ENCODE assay signal across 8 cellular contexts in the genomic region with DNA sequence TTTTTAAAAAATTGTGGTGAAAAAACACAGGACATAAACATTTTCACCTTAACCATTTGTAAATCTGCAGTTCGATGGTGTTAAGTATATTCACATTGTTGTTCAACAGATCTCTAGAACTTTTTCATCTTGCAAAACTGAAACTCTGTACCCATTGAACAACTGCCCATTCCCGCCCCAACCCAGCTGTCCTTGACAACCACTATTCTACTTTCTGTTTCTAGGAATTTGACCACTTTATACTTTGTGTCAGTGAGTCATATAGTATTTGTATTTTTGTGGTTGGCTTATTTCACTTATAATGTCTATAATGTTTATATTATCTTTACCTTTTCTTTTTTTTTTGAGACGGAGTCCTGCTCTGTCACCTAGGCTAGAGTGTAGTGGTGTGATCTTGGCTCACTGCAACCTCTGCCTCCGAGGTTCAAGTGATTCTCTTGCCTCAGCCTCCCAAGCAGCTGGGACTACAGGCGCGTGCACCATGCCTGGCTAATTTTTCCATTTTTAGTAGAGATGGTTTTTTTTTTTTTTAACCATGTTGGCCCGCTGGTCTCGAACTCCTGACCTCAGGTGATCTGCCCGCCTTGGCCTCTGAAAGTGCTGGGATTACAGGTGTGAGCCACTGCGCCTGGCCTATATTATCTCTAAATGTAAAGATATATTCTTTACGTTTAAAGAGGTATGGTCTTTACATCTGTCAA. TPM values are rescaled to one million over a fixed set of nuclear protein-coding genes. Genes with fewer than 3 reads are reported as not detected.
A peak's percentile ranks its signal among the peaks of the same experiment; 100 is the strongest.
DNase-seq lines count a peak whose midpoint lies in the region; ATAC-seq and TF ChIP-seq lines count a peak whose summit lies in the region.
"Not testable (repeated sequence)": the region's sequence is repeated elsewhere in the genome, so short reads cannot be mapped to it uniquely, and the experiment has no call there.

No MANE protein-coding gene starts in this region.

- H4K20me1 ChIP-seq in IMR-90 (ENCODE audit: insufficient read depth, low read length), result peaks cover 13% of the 10 kb centered on the region

- peaks cover 64% of the 10 kb centered on the region for H3K4me1 Mint-ChIP-seq in activated CD4-positive, alpha-beta T cell treated with anti-CD3 and anti-CD28 coated beads for 36 hours
- H3K4me1 Mint-ChIP-seq in activated naive CD8-positive, alpha-beta T cell treated with anti-CD3 and anti-CD28 coated beads for 36 hours, result peaks cover 79% of the 10 kb centered on the region
- H3K4me1 Mint-ChIP-seq in natural killer cell, result peaks cover 71 to 76% of the 10 kb centered on the region in 2 donors
- H3K4me1 Mint-ChIP-seq in stimulated activated naive CD8-positive, alpha-beta T cell treated with anti-CD3 and anti-CD28 coated beads, Interleukin-15, amount 100 ng/mL, for 72 hours, result peaks cover 82% of the 10 kb centered on the region

- H4K8ac ChIP-seq in IMR-90 (ENCODE audit: low read depth in 2 of 2, low read length in 2 of 2), result not testable (repeated sequence)

- H3K4me1 ChIP-seq in IMR-90 (ENCODE audit: control insufficient read depth, insufficient read depth, low read length), result not testable (repeated sequence)

- H3K27ac ChIP-seq in IMR-90 (ENCODE audit: insufficient read depth, low read length), result not testable (repeated sequence)

- H3K9me1 ChIP-seq in IMR-90 (ENCODE audit: insufficient read depth, low read length), result not testable (repeated sequence)

- H3K4me2 ChIP-seq in IMR-90 (ENCODE audit: low read depth, low read length), result not testable (repeated sequence)

- BruUV-seq in IMR-90 (replicated peaks; lab: Mats Ljungman, UMichigan), result not testable (repeated sequence)

- H3K14ac ChIP-seq in IMR-90 (replicated peaks; ENCODE audit: low read depth, low read length), result not testable (repeated sequence)

- not testable (repeated sequence) for TF ChIP-seq CTCF in IMR-90 (conservative IDR thresholded peaks at IDR 0.05; ENCODE audit: low read depth, low read length); fibroblast of mammary gland (conservative IDR thresholded peaks at IDR 0.05; ENCODE audit: control insufficient read depth, insufficient read depth, low read depth, low read length); natural killer cell (IDR thresholded peaks at IDR 0.05)

- not testable (repeated sequence) for H3K27me3 ChIP-seq in IMR-90 (ENCODE audit: control insufficient read depth, insufficient read depth, low read length)

- not testable (repeated sequence) for H2AK9ac ChIP-seq in IMR-90 (replicated peaks; ENCODE audit: low read depth, low read length, poor library complexity)

- not testable (repeated sequence) for H3K9me3 Mint-ChIP-seq in activated CD4-positive, alpha-beta T cell treated with anti-CD3 and anti-CD28 coated beads for 36 hours (ENCODE audit: low read depth); natural killer cell
- H3K9me3 Mint-ChIP-seq in activated naive CD8-positive, alpha-beta T cell treated with anti-CD3 and anti-CD28 coated beads for 36 hours, result peaks cover 24% of the 10 kb centered on the region
- H3K9me3 Mint-ChIP-seq in stimulated activated naive CD8-positive, alpha-beta T cell treated with anti-CD3 and anti-CD28 coated beads, Interleukin-15, amount 100 ng/mL, for 72 hours, result peaks cover 10 to 16% of the 10 kb centered on the region in 2 donors

- H2BK15ac ChIP-seq in IMR-90 (ENCODE audit: low read depth, low read length), result not testable (repeated sequence)

- H3K27me3 Mint-ChIP-seq in activated CD4-positive, alpha-beta T cell treated with anti-CD3 and anti-CD28 coated beads for 36 hours; activated naive CD8-positive, alpha-beta T cell treated with anti-CD3 and anti-CD28 coated beads for 36 hours; natural killer cell (ENCODE audit: low read depth in 2 of 2); stimulated activated naive CD8-positive, alpha-beta T cell treated with anti-CD3 and anti-CD28 coated beads, Interleukin-15, amount 100 ng/mL, for 72 hours: not testable (repeated sequence)

- H3K36me3 Mint-ChIP-seq in activated CD4-positive, alpha-beta T cell treated with anti-CD3 and anti-CD28 coated beads for 36 hours (ENCODE audit: low read depth), result peaks cover 80% of the 10 kb centered on the region
- peaks cover 88% of the 10 kb centered on the region for H3K36me3 Mint-ChIP-seq in activated naive CD8-positive, alpha-beta T cell treated with anti-CD3 and anti-CD28 coated beads for 36 hours
- H3K36me3 Mint-ChIP-seq in natural killer cell, result peaks cover 15% of the 10 kb centered on the region

- H2BK120ac ChIP-seq in IMR-90 (ENCODE audit: low read depth, low read length), result not testable (repeated sequence)

- H4K91ac ChIP-seq in IMR-90 (ENCODE audit: insufficient read depth, low read depth, low read length), result not testable (repeated sequence)

- intact Hi-C loops in IMR-90 (cut with micrococcal nuclease), result loop anchor here (2.0 kb wide), 1 partner anchor 17 kb away; no protein-coding TSS in a partner anchor
- intact Hi-C loops in activated CD4-positive, alpha-beta T cell treated with anti-CD3 and anti-CD28 coated beads for 36 hours (cut with DNase I, micrococcal nuclease), result loop anchor here (1.0 to 10.0 kb wide), 6 partner anchors 9 to 1493 kb away; partner anchors contain the start of genes BRAF (in 1 of the 2), PARP12 (in 1 of the 2), SLC37A3 (in 1 of the 2) and SSBP1 (in 1 of the 2)
- intact Hi-C loops in natural killer cell (cut with micrococcal nuclease), result loop anchor here (1.0 to 10.0 kb wide), 3 partner anchors 32 to 143 kb away; no protein-coding TSS in a partner anchor

- not testable (repeated sequence) for H3K56ac ChIP-seq in IMR-90 (ENCODE audit: extremely low read depth, insufficient read depth, low read length)

- H3K27ac Mint-ChIP-seq in activated CD4-positive, alpha-beta T cell treated with anti-CD3 and anti-CD28 coated beads for 36 hours, result peak overlapping the region; percentile 65
- H3K27ac Mint-ChIP-seq in activated naive CD8-positive, alpha-beta T cell treated with anti-CD3 and anti-CD28 coated beads for 36 hours, result peak overlapping the region; percentile 93
- peak overlapping the region; percentile 89 to 97 for H3K27ac Mint-ChIP-seq in natural killer cell
- peak overlapping the region; percentile 89 to 96 for H3K27ac Mint-ChIP-seq in stimulated activated naive CD8-positive, alpha-beta T cell treated with anti-CD3 and anti-CD28 coated beads, Interleukin-15, amount 100 ng/mL, for 72 hours

- TF ChIP-seq RAD21 in IMR-90 (IDR thresholded peaks at IDR 0.05; ENCODE audit: low read length), result not testable (repeated sequence)

- H3K36me3 ChIP-seq in IMR-90 (ENCODE audit: control insufficient read depth, insufficient read depth, low read length), result not testable (repeated sequence)

- peak; percentile 63 for ATAC-seq in GM18498 (IDR thresholded peaks at IDR 0.05; ENCODE audit: unreplicated experiment)
- peak; percentile 82 for ATAC-seq in IMR-90 (ENCODE audit: low read depth)
- peak; percentile 16 for ATAC-seq in activated CD4-positive, alpha-beta T cell treated with anti-CD3 and anti-CD28 coated beads for 36 hours
- ATAC-seq in natural killer cell, result peak; percentile 69 to 78 (median 75)
- ATAC-seq in stimulated activated naive CD8-positive, alpha-beta T cell treated with anti-CD3 and anti-CD28 coated beads, Interleukin-15, amount 100 ng/mL, for 72 hours, result peak; percentile 68

- not testable (repeated sequence) for H2BK5ac ChIP-seq in IMR-90 (ENCODE audit: low read depth, low read length, poor library complexity, severe bottlenecking)

- not testable (repeated sequence) for H3K9ac ChIP-seq in IMR-90 (ENCODE audit: low read depth, low read length)

- in situ Hi-C loops in IMR-90 (cut with MboI; ENCODE audit: low sequenced_read_pairs), result not testable (repeated sequence)

- H2BK20ac ChIP-seq in IMR-90 (ENCODE audit: low read depth, low read length), result not testable (repeated sequence)

- not testable (repeated sequence) for H3K4me3 ChIP-seq in IMR-90 (ENCODE audit: insufficient read depth, low read depth, low read length); fibroblast of mammary gland (ENCODE audit: control insufficient read depth, low read depth, low read length)

- POLR2A ChIA-PET in IMR-90 (lab: Charles Lee; ENCODE audit: unreplicated experiment), result not testable (repeated sequence)
- POLR2A ChIA-PET in activated CD4-positive, alpha-beta T cell treated with anti-CD3 and anti-CD28 coated beads for 36 hours (lab: Charles Lee), result interaction anchor here (0.6 to 1.1 kb wide), 4 partner anchors 28 to 1081 kb away, joined by 3 to 6 read pairs (median 4); partner anchors contain the start of gene MRPS33

- dilution Hi-C loops in IMR-90 (cut with HindIII; ENCODE audit: low sequenced_read_pairs, unreplicated experiment), result not testable (repeated sequence)

- TF ChIP-seq POLR2A in IMR-90 (IDR thresholded peaks at IDR 0.05; ENCODE audit: low read depth, low read length), result not testable (repeated sequence)

- CTCF ChIA-PET in IMR-90 (lab: Yijun Ruan, JAX), result interaction anchor here (0.7 to 2.7 kb wide), 2 partner anchors 8 to 92 kb away, joined by 3 to 7 read pairs; no protein-coding TSS in a partner anchor
- CTCF ChIA-PET in activated CD4-positive, alpha-beta T cell treated with anti-CD3 and anti-CD28 coated beads for 36 hours (lab: Charles Lee), result interaction anchor here (0.7 to 1.0 kb wide), 2 partner anchors 9 to 100 kb away, joined by 3 to 4 read pairs; no protein-coding TSS in a partner anchor

- WGBS in IMR-90 (ENCODE audit: extremely low coverage in 2 of 2, insufficient read length in 1 of 2), 2 experiments, result no CpG with 5 or more reads among the region's 11 CpGs

- not testable (repeated sequence) for H3K18ac ChIP-seq in IMR-90 (ENCODE audit: low read depth, low read length)

- H3K23ac ChIP-seq in IMR-90 (ENCODE audit: low read depth, low read length), result not testable (repeated sequence)

- H3K79me1 ChIP-seq in IMR-90 (ENCODE audit: low read depth in 1 of 2, low read length in 2 of 2), result peaks cover 4 to 13% of the 10 kb centered on the region in 2 experiments; a peak in 2 of 4 replicates

- not testable (repeated sequence) for H2AFZ ChIP-seq in IMR-90 (replicated peaks; ENCODE audit: low read length, poor library complexity)

- not testable (repeated sequence) for H3K9me3 ChIP-seq in IMR-90 (ENCODE audit: control insufficient read depth, insufficient read depth, low read length)

- peak; percentile 63 for DNase-seq in H4 (ENCODE audit: low spot score)
- peak; percentile 81 for DNase-seq in IMR-90
- peak; percentile 40 for DNase-seq in activated CD4-positive, alpha-beta T cell treated with anti-CD3 and anti-CD28 coated beads for 36 hours
- DNase-seq in activated naive CD8-positive, alpha-beta T cell treated with anti-CD3 and anti-CD28 coated beads for 36 hours, result peak; percentile 40
- peak; percentile 71 for DNase-seq in fibroblast of mammary gland (ENCODE audit: low read depth)
- peak; percentile 21 for DNase-seq in natural killer cell
- DNase-seq in stimulated activated naive CD8-positive, alpha-beta T cell treated with anti-CD3 and anti-CD28 coated beads, Interleukin-15, amount 100 ng/mL, for 72 hours, result peak in 1 of 2 donors; percentile 55

- H4K5ac ChIP-seq in IMR-90 (ENCODE audit: low read depth, low read length), result not testable (repeated sequence)

- not testable (repeated sequence) for H3K4me3 Mint-ChIP-seq in activated CD4-positive, alpha-beta T cell treated with anti-CD3 and anti-CD28 coated beads for 36 hours
- H3K4me3 Mint-ChIP-seq in activated naive CD8-positive, alpha-beta T cell treated with anti-CD3 and anti-CD28 coated beads for 36 hours, result peak overlapping the region; percentile 52
- peak overlapping the region; percentile 88 for H3K4me3 Mint-ChIP-seq in natural killer cell
- peak overlapping the region; percentile 62 to 68 for H3K4me3 Mint-ChIP-seq in stimulated activated naive CD8-positive, alpha-beta T cell treated with anti-CD3 and anti-CD28 coated beads, Interleukin-15, amount 100 ng/mL, for 72 hours

- not testable (repeated sequence) for H2AK5ac ChIP-seq in IMR-90 (ENCODE audit: low read depth, low read length)

- not testable (repeated sequence) for H3K4ac ChIP-seq in IMR-90 (ENCODE audit: low read depth, low read length)

RNA-seq across cellular contexts. Expression of gene AGK, which starts 6.8 kb away (rescaled TPM):
- 36.6 and 43.2 TPM in 2 replicates for total RNA-seq in H4 (2014; rRNA removed; shearing (Covaris generic))
- total RNA-seq in IMR-90 (2012; rRNA removed) (37.3 and 37.5 TPM in 2 replicates), natural killer cell (100 to 1,000 TPM in 1 of 3 donors, 10 to 100 TPM in 2; 70.0 to 106 (median 99.0) TPM)
- 35.5 and 36.1 TPM in 2 replicates for polyA plus RNA-seq in IMR-90 (2012; rRNA removed)
- 10.0 and 20.5 TPM in 2 replicates for polyA plus RNA-seq in IMR-90 (2012; cell fraction: cytosol; rRNA removed)
- polyA plus RNA-seq in IMR-90 (2012; cell fraction: nucleus; rRNA removed; ENCODE audit: low replicate concordance), result 16.0 and 42.4 TPM in 2 replicates
- 10 to 100 TPM; 49.7 to 52.9 TPM for total RNA-seq in activated CD4-positive, alpha-beta T cell treated with anti-CD3 and anti-CD28 coated beads for 36 hours
- 10 to 100 TPM; 86.0 to 87.4 TPM for total RNA-seq in activated naive CD8-positive, alpha-beta T cell treated with anti-CD3 and anti-CD28 coated beads for 36 hours

Comparison
In these comparisons a context has a peak if more than half of its experiments do, and no peak if none do; other contexts are left out.
1. ATAC-seq: peak in every context shown above with its lines; median percentile 82 in IMR-90; 75 in natural killer cell; 68 in stimulated activated naive CD8-positive, alpha-beta T cell treated with anti-CD3 and anti-CD28 coated beads, Interleukin-15, amount 100 ng/mL, for 72 hours; 63 in GM18498; 16 in activated CD4-positive, alpha-beta T cell treated with anti-CD3 and anti-CD28 coated beads for 36 hours.